1 cellular context compared by ENCODE assay signal in the genomic region with DNA sequence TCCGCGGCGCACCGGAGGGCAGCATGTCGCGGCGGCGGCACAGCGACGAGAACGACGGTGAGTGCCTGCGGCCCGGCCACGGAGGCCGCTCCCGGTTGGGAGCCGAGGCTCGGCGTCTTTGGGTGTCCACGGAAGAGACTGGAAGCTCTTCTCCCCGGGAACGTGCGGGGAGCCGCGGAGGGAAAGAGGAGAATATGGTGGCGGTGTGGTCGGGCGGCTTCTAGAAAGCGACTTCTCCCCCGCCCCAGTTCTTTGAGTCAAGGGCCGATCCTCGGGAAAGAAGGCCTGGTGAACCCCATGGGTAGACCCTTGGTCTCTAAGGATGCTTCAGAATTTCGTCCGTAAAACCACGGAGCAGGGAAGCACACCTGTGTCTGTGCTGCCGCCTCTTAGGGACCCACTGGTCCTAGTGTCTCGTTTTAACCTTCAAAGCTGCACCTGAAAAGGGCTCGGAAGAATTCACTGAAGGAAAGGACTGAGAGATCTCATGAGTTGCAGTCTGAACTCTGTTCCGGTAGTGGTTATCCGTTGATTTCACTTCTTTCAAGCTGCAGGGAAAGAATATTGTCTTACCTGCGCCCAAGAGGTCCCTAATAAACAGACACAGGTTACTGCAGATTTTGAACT.
A peak's percentile ranks its signal among the peaks of the same experiment; 100 is the strongest.
TF ChIP-seq lines count a peak whose summit lies in the region.

No MANE protein-coding gene starts in this region.

TF ChIP-seq in K562, 482 proteins besides CTCF, POLR2A, EP300 and RAD21 (continued from another document and continues in another):
- TF ChIP-seq ZNF277 (CRISPR knock-in tag; IDR thresholded peaks at IDR 0.05; ENCODE audit: borderline replicate concordance) (no peak), L3MBTL2 (IDR thresholded peaks at IDR 0.05) (no peak), PHF8 (IDR thresholded peaks at IDR 0.05; ENCODE audit: borderline replicate concordance, low read length) (peak; percentile 72; the same call in 1 of the 2 replicates), CEBPB (tag; IDR thresholded peaks at IDR 0.05) (no peak), RUNX1 (IDR thresholded peaks at IDR 0.05; ENCODE audit: low read depth) (no peak), ZNF609 (CRISPR knock-in tag; IDR thresholded peaks at IDR 0.05; ENCODE audit: borderline replicate concordance) (no peak), SIN3B (IDR thresholded peaks at IDR 0.05; ENCODE audit: low read depth) (0 out of 2 replicates have a peak, but pooled peaks have one; percentile 2), ZNF3 (CRISPR knock-in tag; IDR thresholded peaks at IDR 0.05) (no peak), KDM1A (IDR thresholded peaks at IDR 0.05) (no peak), MCM3 (IDR thresholded peaks at IDR 0.05) (no peak), ESRRB (CRISPR knock-in tag; IDR thresholded peaks at IDR 0.05; ENCODE audit: borderline replicate concordance) (no peak), POLR2B (IDR thresholded peaks at IDR 0.05; ENCODE audit: low read depth, partially characterized antibody) (peak; percentile 81), ARID3B (CRISPR knock-in tag; IDR thresholded peaks at IDR 0.05; ENCODE audit: borderline replicate concordance) (0 out of 2 replicates have a peak, but pooled peaks have one; percentile 2), RBM17 (IDR thresholded peaks at IDR 0.05; ENCODE audit: borderline replicate concordance, low read depth, low read length) (no peak), SREBF1 (IDR thresholded peaks at IDR 0.05; ENCODE audit: borderline replicate concordance, low read depth, low read length) (no peak), SAP30 (IDR thresholded peaks at IDR 0.05; ENCODE audit: borderline replicate concordance, insufficient read depth, low read depth, low read length, poor library complexity, severe bottlenecking) (peak; percentile 78), ZNF121 (CRISPR knock-in tag; conservative IDR thresholded peaks at IDR 0.05) (no peak), MTA3 (IDR thresholded peaks at IDR 0.05; ENCODE audit: borderline replicate concordance) (0 out of 2 replicates have a peak, but pooled peaks have one; percentile 4), MIER1 (IDR thresholded peaks at IDR 0.05; ENCODE audit: low read depth) (no peak), RBFOX2 (IDR thresholded peaks at IDR 0.05; ENCODE audit: low read depth, low read length) (no peak; the same call in none of the 2 replicates), HCFC1 (IDR thresholded peaks at IDR 0.05; ENCODE audit: low read depth, low read length) (no peak), HDGF (IDR thresholded peaks at IDR 0.05) (no peak), ARNT (IDR thresholded peaks at IDR 0.05) (no peak), SIN3A (IDR thresholded peaks at IDR 0.05; ENCODE audit: borderline replicate concordance in 2 of 2, control insufficient read depth in 1 of 2, low read depth in 2 of 2, low read length in 2 of 2) (no peak), PTBP1 (IDR thresholded peaks at IDR 0.05; ENCODE audit: low read depth, low read length) (no peak), ZNF133 (CRISPR knock-in tag; IDR thresholded peaks at IDR 0.05) (no peak), E2F4 (CRISPR knock-in tag; IDR thresholded peaks at IDR 0.05; ENCODE audit: low read depth) (no peak), POLR3G (IDR thresholded peaks at IDR 0.05; ENCODE audit: extremely low read depth, insufficient read length, insufficient replicate concordance) (no peak), EHMT2 (IDR thresholded peaks at IDR 0.05) (no peak), MLLT1 (IDR thresholded peaks at IDR 0.05) (peak; percentile 30 to 85; a peak in 3 of 4 replicates), LEF1 (IDR thresholded peaks at IDR 0.05) (no peak), TAF15 (IDR thresholded peaks at IDR 0.05; ENCODE audit: low read depth, low read length) (no peak), DIDO1 (tag; IDR thresholded peaks at IDR 0.05; ENCODE audit: low read depth) (no peak), PHB2 (IDR thresholded peaks at IDR 0.05; ENCODE audit: low read depth) (no peak), USF1 (CRISPR knock-in tag; IDR thresholded peaks at IDR 0.05) (no peak), CBFA2T2 (conservative IDR thresholded peaks at IDR 0.05) (no peak), ARID2 (IDR thresholded peaks at IDR 0.05) (no peak), ESRRA (IDR thresholded peaks at IDR 0.05; ENCODE audit: borderline replicate concordance, low read depth) (0 out of 2 replicates have a peak, but pooled peaks have one; percentile 31), ZNF398 (CRISPR knock-in tag; IDR thresholded peaks at IDR 0.05) (no peak), ELF2 (CRISPR knock-in tag; IDR thresholded peaks at IDR 0.05) (no peak)
- TF ChIP-seq, protein P1, sequence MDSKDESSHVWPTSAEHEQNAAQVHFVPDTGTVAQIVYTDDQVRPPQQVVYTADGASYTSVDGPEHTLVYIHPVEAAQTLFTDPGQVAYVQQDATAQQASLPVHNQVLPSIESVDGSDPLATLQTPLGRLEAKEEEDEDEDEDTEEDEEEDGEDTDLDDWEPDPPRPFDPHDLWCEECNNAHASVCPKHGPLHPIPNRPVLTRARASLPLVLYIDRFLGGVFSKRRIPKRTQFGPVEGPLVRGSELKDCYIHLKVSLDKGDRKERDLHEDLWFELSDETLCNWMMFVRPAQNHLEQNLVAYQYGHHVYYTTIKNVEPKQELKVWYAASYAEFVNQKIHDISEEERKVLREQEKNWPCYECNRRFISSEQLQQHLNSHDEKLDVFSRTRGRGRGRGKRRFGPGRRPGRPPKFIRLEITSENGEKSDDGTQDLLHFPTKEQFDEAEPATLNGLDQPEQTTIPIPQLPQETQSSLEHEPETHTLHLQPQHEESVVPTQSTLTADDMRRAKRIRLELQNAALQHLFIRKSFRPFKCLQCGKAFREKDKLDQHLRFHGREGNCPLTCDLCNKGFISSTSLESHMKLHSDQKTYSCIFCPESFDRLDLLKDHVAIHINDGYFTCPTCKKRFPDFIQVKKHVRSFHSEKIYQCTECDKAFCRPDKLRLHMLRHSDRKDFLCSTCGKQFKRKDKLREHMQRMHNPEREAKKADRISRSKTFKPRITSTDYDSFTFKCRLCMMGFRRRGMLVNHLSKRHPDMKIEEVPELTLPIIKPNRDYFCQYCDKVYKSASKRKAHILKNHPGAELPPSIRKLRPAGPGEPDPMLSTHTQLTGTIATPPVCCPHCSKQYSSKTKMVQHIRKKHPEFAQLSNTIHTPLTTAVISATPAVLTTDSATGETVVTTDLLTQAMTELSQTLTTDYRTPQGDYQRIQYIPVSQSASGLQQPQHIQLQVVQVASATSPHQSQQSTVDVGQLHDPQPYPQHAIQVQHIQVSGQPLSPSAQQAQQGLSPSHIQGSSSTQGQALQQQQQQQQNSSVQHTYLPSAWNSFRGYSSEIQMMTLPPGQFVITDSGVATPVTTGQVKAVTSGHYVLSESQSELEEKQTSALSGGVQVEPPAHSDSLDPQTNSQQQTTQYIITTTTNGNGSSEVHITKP (IDR thresholded peaks at IDR 0.05; ENCODE audit: partially characterized antibody), result no peak
- TF ChIP-seq, protein P2, sequence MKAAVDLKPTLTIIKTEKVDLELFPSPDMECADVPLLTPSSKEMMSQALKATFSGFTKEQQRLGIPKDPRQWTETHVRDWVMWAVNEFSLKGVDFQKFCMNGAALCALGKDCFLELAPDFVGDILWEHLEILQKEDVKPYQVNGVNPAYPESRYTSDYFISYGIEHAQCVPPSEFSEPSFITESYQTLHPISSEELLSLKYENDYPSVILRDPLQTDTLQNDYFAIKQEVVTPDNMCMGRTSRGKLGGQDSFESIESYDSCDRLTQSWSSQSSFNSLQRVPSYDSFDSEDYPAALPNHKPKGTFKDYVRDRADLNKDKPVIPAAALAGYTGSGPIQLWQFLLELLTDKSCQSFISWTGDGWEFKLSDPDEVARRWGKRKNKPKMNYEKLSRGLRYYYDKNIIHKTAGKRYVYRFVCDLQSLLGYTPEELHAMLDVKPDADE (conservative IDR thresholded peaks at IDR 0.05; ENCODE audit: control insufficient read depth, low read depth, low read length), result peak; percentile 32; the same call in 1 of the 2 replicates
